Comparison of ENCODE assay signal across 16 cellular contexts in the genomic region with DNA sequence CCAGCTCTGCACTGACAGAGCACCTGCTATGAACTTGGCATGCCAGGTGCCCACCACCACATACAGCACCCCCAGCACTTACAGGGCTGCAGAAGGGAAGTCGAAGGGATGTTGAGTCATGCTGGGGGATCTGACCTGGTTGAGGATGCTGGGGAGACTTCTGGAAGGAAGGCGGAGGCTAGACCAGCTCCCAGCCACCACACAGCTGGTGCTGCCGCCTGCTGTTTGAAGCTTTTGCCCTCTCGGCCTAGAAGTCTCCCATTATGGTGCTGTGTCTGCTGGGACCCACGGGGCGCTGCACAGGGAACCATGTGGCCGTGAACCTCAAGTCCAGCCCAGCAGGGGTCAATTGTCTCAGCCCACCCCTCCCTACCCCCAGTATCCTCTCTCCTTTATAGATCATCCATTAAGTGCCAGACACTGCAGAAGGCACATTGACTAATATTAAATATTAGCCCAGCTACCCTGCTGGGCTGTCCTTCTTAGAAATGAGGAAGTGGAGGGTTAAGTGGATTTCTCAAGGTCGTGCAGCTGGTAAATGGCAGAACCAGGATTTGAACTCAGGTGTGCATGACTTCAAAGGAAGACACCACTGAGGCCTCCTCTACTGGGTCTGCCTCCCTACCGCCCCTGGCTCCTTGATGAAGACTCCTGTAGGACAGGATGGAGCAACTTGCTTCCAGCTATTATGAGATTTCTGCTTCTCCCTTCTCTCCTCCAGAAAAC. TPM values are rescaled to one million over a fixed set of nuclear protein-coding genes. Genes with fewer than 3 reads are reported as not detected.
A peak's percentile ranks its signal among the peaks of the same experiment; 100 is the strongest.
DNase-seq lines count a peak whose midpoint lies in the region; ATAC-seq and TF ChIP-seq lines count a peak whose summit lies in the region.
"Had no signal": no experiment of that assay in that cellular context is flagged by ENCODE, and none has a peak within 500 bp of the region (broad histone marks: within the 10 kb centered on the region; RNA-seq: fewer than 3 reads in every experiment).

No MANE protein-coding gene starts in this region.

- peaks cover 41% of the 10 kb centered on the region for H3K4me1 ChIP-seq in RWPE2 (ENCODE audit: insufficient read depth, poor library complexity, severe bottlenecking)
- H3K4me1 ChIP-seq: testis had no signal

- no peaks in the 10 kb centered on the region for H3K36me3 ChIP-seq in RWPE2 (ENCODE audit: low read depth)
- H3K36me3 ChIP-seq: BE2C had no signal

- H3K27me3 ChIP-seq in HL-60 (ENCODE audit: insufficient read depth, poor library complexity, severe bottlenecking): peaks cover 44% of the 10 kb centered on the region
- no peaks in the 10 kb centered on the region for H3K27me3 ChIP-seq in RWPE2 (ENCODE audit: insufficient read depth, poor library complexity, severe bottlenecking)
- H3K27me3 ChIP-seq: testis had no signal

- in situ Hi-C loops in Caki2 (cut with HindIII; ENCODE audit: low pct_unique_long_range_greater_than_20kb, low sequenced_read_pairs): no loop called here

- ATAC-seq in RWPE2 (ENCODE audit: low read depth): no peak
- ATAC-seq: activated CD4-positive, alpha-beta T cell treated with anti-CD3 and anti-CD28 coated beads for 36 hours; T-helper 17 cell had no signal

- H3K9me3 ChIP-seq in RWPE2 (ENCODE audit: severe bottlenecking): peaks cover 6% of the 10 kb centered on the region
- H3K9me3 ChIP-seq: BE2C, mucosa of descending colon, testis had no signal

- H3K4me3 ChIP-seq in HL-60 (replicated peaks; ENCODE audit: insufficient read depth, low read length) (no peak overlapping the region), RWPE2 (ENCODE audit: severe bottlenecking) (no peak overlapping the region)
- H3K4me3 ChIP-seq: mucosa of descending colon, testis had no signal

- peak; percentile 60 for DNase-seq in Caki2 (ENCODE audit: low read depth)
- DNase-seq in HL-60 (ENCODE audit: low read depth in 1 of 2, low spot score in 1 of 2): peak in 1 of 2 experiments; percentile 56
- no peak for DNase-seq in RWPE2 (ENCODE audit: low spot score)
- peak; percentile 87 for DNase-seq in kidney tubule cell (ENCODE audit: low spot score)
- DNase-seq in NCI-H128 (lab: John Stamatoyannopoulos, UW; ENCODE audit: unreplicated experiment): no peak
- DNase-seq in inferior parietal cortex (ENCODE audit: extremely low spot score): no peak
- no peak for DNase-seq in iPS-NIHi7 (ENCODE audit: extremely low spot score)
- no peak for DNase-seq in Ammon's horn (ENCODE audit: low spot score)
- DNase-seq: activated CD4-positive, alpha-beta T cell treated with anti-CD3 and anti-CD28 coated beads for 36 hours; activated naive CD8-positive, alpha-beta T cell treated with anti-CD3 and anti-CD28 coated beads, Interleukin-2, amount 10 ng/mL, durations not matched to agents 7 days and 5 days; mucosa of descending colon; NCI-H1436 treated with DMSO at 0.1 percent for 48 hours; NCI-H345; T-helper 17 cell; testis had no signal

- H3K27ac ChIP-seq in HL-60 (replicated peaks) (no peak overlapping the region), RWPE2 (ENCODE audit: poor library complexity, severe bottlenecking) (peak overlapping the region; percentile 97)
- H3K27ac ChIP-seq: testis had no signal

- TF ChIP-seq CTCF in HL-60 (IDR thresholded peaks at IDR 0.05; ENCODE audit: insufficient read depth, low read length) (peak; percentile 15), RWPE2 (IDR thresholded peaks at IDR 0.05; ENCODE audit: poor library complexity, severe bottlenecking) (no peak)

RNA-seq across cellular contexts. Expression of a gene that starts 49.7 kb away (rescaled TPM):
- 0.98 and 1.3 TPM in 2 replicates for total RNA-seq in Caki2 (2014; rRNA removed; shearing (Covaris generic); ENCODE audit: low replicate concordance)

Comparison
In these comparisons a context has a peak if more than half of its experiments do, and no peak if none do; other contexts are left out.
1. DNase-seq: peak in Caki2 (single experiment) and kidney tubule cell (single experiment); none in RWPE2 (single experiment), NCI-H128 (single experiment), inferior parietal cortex (single experiment), iPS-NIHi7 (single experiment) and Ammon's horn (single experiment).